ENCODE assay signal across 21 cellular contexts in the genomic region with DNA sequence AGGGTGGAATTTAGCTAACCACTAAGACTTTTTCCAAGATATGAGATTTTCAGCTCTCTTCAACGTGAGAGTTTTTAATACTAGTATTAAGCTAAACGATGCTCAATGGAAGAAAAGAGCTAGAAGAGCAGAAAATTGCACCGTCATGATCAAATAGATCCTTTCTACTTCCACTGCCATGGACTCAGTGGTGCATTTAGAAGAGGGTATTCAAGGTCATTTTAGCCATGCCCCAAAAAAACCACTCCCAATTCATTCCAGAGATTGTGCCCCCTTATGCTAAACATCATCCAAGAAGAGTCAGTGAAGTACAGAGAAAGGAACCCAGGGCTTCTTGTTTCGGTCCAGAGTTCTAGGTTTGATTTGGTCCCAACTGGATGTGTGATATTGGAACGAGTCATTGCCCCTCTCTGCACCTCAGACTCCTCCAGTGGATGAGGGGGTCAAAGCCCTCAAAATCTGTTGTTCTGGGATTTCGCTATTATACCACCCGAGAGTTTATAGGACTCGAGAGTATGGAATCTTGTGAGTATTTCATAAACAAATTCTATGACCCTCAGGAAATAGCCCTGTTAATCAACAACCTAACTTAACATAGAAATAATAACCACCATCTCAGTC. TPM values are rescaled to one million over a fixed set of nuclear protein-coding genes. Genes with fewer than 3 reads are reported as not detected.
DNase-seq lines count a peak whose midpoint lies in the region; ATAC-seq and TF ChIP-seq lines count a peak whose summit lies in the region.
"Had no signal": no experiment of that assay in that cellular context is flagged by ENCODE, and none has a peak within 500 bp of the region (broad histone marks: within the 10 kb centered on the region; RNA-seq: fewer than 3 reads in every experiment).

No MANE protein-coding gene starts in this region.

- no peaks in the 10 kb centered on the region for H3K27me3 ChIP-seq in mononuclear cell (ENCODE audit: insufficient read depth, low read length)
- no peaks in the 10 kb centered on the region for H3K27me3 ChIP-seq in thyroid gland
- no peaks in the 10 kb centered on the region for H3K27me3 ChIP-seq in adrenal gland
- H3K27me3 ChIP-seq: heart left ventricle, sigmoid colon, transverse colon had no signal

- WGBS in thyroid gland, 2 donors = 86 to 88% methylated on average over 8 of the region's 8 CpGs
- 85 to 95% (median 88%) methylated on average over 8 of the region's 8 CpGs for WGBS in adrenal gland, 4 donors

- no peak overlapping the region for H3K27ac ChIP-seq in thyroid gland
- H3K27ac ChIP-seq in adrenal gland = no peak overlapping the region

- no peaks in the 10 kb centered on the region for H3K27me3 Mint-ChIP-seq in activated CD4-positive, alpha-beta T cell treated with anti-CD3 and anti-CD28 coated beads, Interleukin-2, amount 10 ng/mL, durations not matched to agents 7 days and 5 days
- H3K27me3 Mint-ChIP-seq in activated CD8-positive, alpha-beta T cell treated with anti-CD3 and anti-CD28 coated beads for 36 hours = no peaks in the 10 kb centered on the region

- H3K4me3 Mint-ChIP-seq in activated CD4-positive, alpha-beta T cell treated with anti-CD3 and anti-CD28 coated beads, Interleukin-2, amount 10 ng/mL, durations not matched to agents 7 days and 5 days = peak overlapping the region; percentile 77
- peak overlapping the region; percentile 79 for H3K4me3 Mint-ChIP-seq in activated CD8-positive, alpha-beta T cell treated with anti-CD3 and anti-CD28 coated beads for 36 hours
- H3K4me3 Mint-ChIP-seq: HFFc6 had no signal

- H3K36me3 ChIP-seq in thyroid gland (no peaks in the 10 kb centered on the region), adrenal gland (replicated peaks in 1 of 2) (no peaks in the 10 kb centered on the region)
- H3K36me3 ChIP-seq: heart left ventricle, sigmoid colon, transverse colon had no signal

- CTCF ChIA-PET in activated CD4-positive, alpha-beta T cell treated with anti-CD3 and anti-CD28 coated beads, Interleukin-2, amount 10 ng/mL, durations not matched to agents 7 days and 5 days (lab: Charles Lee) = interaction anchor here (0.9 to 4.8 kb wide), 11 partner anchors 9 to 544 kb away, joined by 3 to 32 read pairs (median 4); no protein-coding TSS in a partner anchor
- CTCF ChIA-PET in activated CD8-positive, alpha-beta T cell treated with anti-CD3 and anti-CD28 coated beads for 36 hours (lab: Charles Lee) = interaction anchor here (0.7 to 5.9 kb wide), 12 partner anchors 9 to 785 kb away, joined by 3 to 72 read pairs (median 4); a partner anchor contains a TSS

- peaks cover 92% of the 10 kb centered on the region for H3K4me1 Mint-ChIP-seq in activated CD4-positive, alpha-beta T cell treated with anti-CD3 and anti-CD28 coated beads, Interleukin-2, amount 10 ng/mL, durations not matched to agents 7 days and 5 days
- H3K4me1 Mint-ChIP-seq in activated CD8-positive, alpha-beta T cell treated with anti-CD3 and anti-CD28 coated beads for 36 hours (ENCODE audit: low read depth) = peaks cover 83% of the 10 kb centered on the region

- intact Hi-C loops in activated CD8-positive, alpha-beta T cell treated with anti-CD3 and anti-CD28 coated beads for 36 hours (cut with micrococcal nuclease) = no loop called here
- intact Hi-C loops in thyroid gland (cut with DNase I) (no loop called here), adrenal gland (cut with DNase I) (no loop called here)

- H3K9me3 ChIP-seq in mononuclear cell (ENCODE audit: low read depth, low read length) = no peaks in the 10 kb centered on the region
- no peaks in the 10 kb centered on the region for H3K9me3 ChIP-seq in thyroid gland
- no peaks in the 10 kb centered on the region for H3K9me3 ChIP-seq in adrenal gland (replicated peaks in 1 of 3)
- H3K9me3 ChIP-seq: heart left ventricle, sigmoid colon, transverse colon had no signal

- ATAC-seq in activated CD8-positive, alpha-beta T cell treated with anti-CD3 and anti-CD28 coated beads for 36 hours = no peak
- no peak for ATAC-seq in GM18511 (IDR thresholded peaks at IDR 0.05; ENCODE audit: unreplicated experiment)
- ATAC-seq: activated CD4-positive, CD25-positive, alpha-beta regulatory T cell treated with anti-CD3 and anti-CD28 coated beads, Interleukin-2, amount 50 U/mL, for 24 hours; heart left ventricle; PC-3 had no signal

- POLR2A ChIA-PET in activated CD4-positive, alpha-beta T cell treated with anti-CD3 and anti-CD28 coated beads, Interleukin-2, amount 10 ng/mL, durations not matched to agents 7 days and 5 days (lab: Charles Lee) = interaction anchor here (0.6 to 1.9 kb wide), 4 partner anchors 22 to 1097 kb away, joined by 3 to 7 read pairs (median 4); no protein-coding TSS in a partner anchor
- POLR2A ChIA-PET in activated CD8-positive, alpha-beta T cell treated with anti-CD3 and anti-CD28 coated beads for 36 hours (lab: Charles Lee) = interaction anchor here (1.3 to 20.6 kb wide), 13 partner anchors 6 to 1268 kb away, joined by 3 to 1006 read pairs (median 8); no protein-coding TSS in a partner anchor

- no peaks in the 10 kb centered on the region for H3K9me3 Mint-ChIP-seq in activated CD4-positive, alpha-beta T cell treated with anti-CD3 and anti-CD28 coated beads, Interleukin-2, amount 10 ng/mL, durations not matched to agents 7 days and 5 days
- no peaks in the 10 kb centered on the region for H3K9me3 Mint-ChIP-seq in activated CD8-positive, alpha-beta T cell treated with anti-CD3 and anti-CD28 coated beads for 36 hours
- H3K9me3 Mint-ChIP-seq: HFFc6 had no signal

- H3K27ac Mint-ChIP-seq in activated CD4-positive, alpha-beta T cell treated with anti-CD3 and anti-CD28 coated beads, Interleukin-2, amount 10 ng/mL, durations not matched to agents 7 days and 5 days = peak overlapping the region; percentile 91
- peak overlapping the region; percentile 94 for H3K27ac Mint-ChIP-seq in activated CD8-positive, alpha-beta T cell treated with anti-CD3 and anti-CD28 coated beads for 36 hours

- peaks cover 54% of the 10 kb centered on the region for H3K4me1 ChIP-seq in mononuclear cell (ENCODE audit: insufficient read depth, low read length)
- H3K4me1 ChIP-seq in thyroid gland = peaks cover 0 to 12% of the 10 kb centered on the region in 2 donors
- H3K4me1 ChIP-seq in adrenal gland (replicated peaks in 1 of 2) = no peaks in the 10 kb centered on the region

- peak overlapping the region; percentile 65; the same call in 1 of the 2 replicates for H3K4me3 ChIP-seq in GM08714 (ENCODE audit: low read length)
- H3K4me3 ChIP-seq in mononuclear cell (ENCODE audit: low read length) = peak overlapping the region; percentile 7
- H3K4me3 ChIP-seq in thyroid gland (replicated peaks in 1 of 3) = no peak overlapping the region
- no peak overlapping the region for H3K4me3 ChIP-seq in adrenal gland
- H3K4me3 ChIP-seq: sigmoid colon, transverse colon had no signal

- no peak for DNase-seq in activated CD4-positive, alpha-beta T cell treated with anti-CD3 and anti-CD28 coated beads, Interleukin-2, amount 10 ng/mL, durations not matched to agents 7 days and 5 days
- no peak for DNase-seq in activated CD4-positive, alpha-beta T cell treated with anti-CD3 and anti-CD28 coated beads, Interleukin-2, amount 50 U/mL, for 4 hours
- DNase-seq in activated CD8-positive, alpha-beta T cell treated with anti-CD3 and anti-CD28 coated beads for 36 hours = peak; percentile 5
- DNase-seq in thyroid gland (no peak), adrenal gland (no peak)
- DNase-seq: activated effector memory CD4-positive, alpha-beta T cell treated with anti-CD3 and anti-CD28 coated beads, Interleukin-2, amount 50 U/mL, for 16 hours; COR-L47; heart left ventricle; HFFc6; NCI-H1048; NCI-H2107; NCI-H526; PC-3; sigmoid colon; stimulated activated CD4-positive, alpha-beta T cell treated with anti-CD3 and anti-CD28 coated beads, Interleukin-2, amount 100 ng/mL, for 48 hours; stimulated activated CD8-positive, alpha-beta memory T cell treated with anti-CD3 and anti-CD28 coated beads, Interleukin-4, amount 100 ng/mL, for 48 hours; transverse colon had no signal

- TF ChIP-seq CTCF in activated CD8-positive, alpha-beta T cell treated with anti-CD3 and anti-CD28 coated beads for 36 hours (IDR thresholded peaks at IDR 0.05) = no peak
- TF ChIP-seq CTCF in thyroid gland (IDR thresholded peaks at IDR 0.05) (no peak), adrenal gland (IDR thresholded peaks at IDR 0.05) (no peak)

- TF ChIP-seq POLR2A in thyroid gland (IDR thresholded peaks at IDR 0.05) (no peak), adrenal gland (IDR thresholded peaks at IDR 0.05) (no peak)

- peaks cover 94% of the 10 kb centered on the region for H3K36me3 Mint-ChIP-seq in activated CD4-positive, alpha-beta T cell treated with anti-CD3 and anti-CD28 coated beads, Interleukin-2, amount 10 ng/mL, durations not matched to agents 7 days and 5 days (ENCODE audit: low read depth)
- H3K36me3 Mint-ChIP-seq in activated CD8-positive, alpha-beta T cell treated with anti-CD3 and anti-CD28 coated beads for 36 hours (ENCODE audit: low read depth) = peaks cover 95% of the 10 kb centered on the region

RNA-seq across cellular contexts. Expression of a gene that starts 55.2 kb away (rescaled TPM):
- total RNA-seq in activated CD4-positive, alpha-beta T cell treated with anti-CD3 and anti-CD28 coated beads, Interleukin-2, amount 10 ng/mL, durations not matched to agents 7 days and 5 days = 100 to 1,000 TPM; 169 to 233 TPM
- total RNA-seq in activated CD8-positive, alpha-beta T cell treated with anti-CD3 and anti-CD28 coated beads for 36 hours = 100 to 1,000 TPM; 194 to 196 TPM
- total RNA-seq in mononuclear cell (83.6 TPM), thyroid gland (100 to 1,000 TPM; 235 to 430 (median 335) TPM), adrenal gland (100 to 1,000 TPM; 203 to 382 (median 291) TPM)
- 100 to 1,000 TPM in 2 of 3 donors, 10 to 100 TPM in 1; 91.8 to 537 (median 190) TPM for polyA plus RNA-seq in adrenal gland

Comparison
In these comparisons a context has a peak if more than half of its experiments do, and no peak if none do; other contexts are left out.
1. H3K4me3 ChIP-seq: peak in GM08714 (single experiment) and mononuclear cell (single experiment); none in thyroid gland (0 of 3) and adrenal gland (0 of 4).